1 cellular context compared by ENCODE assay signal in the genomic region with DNA sequence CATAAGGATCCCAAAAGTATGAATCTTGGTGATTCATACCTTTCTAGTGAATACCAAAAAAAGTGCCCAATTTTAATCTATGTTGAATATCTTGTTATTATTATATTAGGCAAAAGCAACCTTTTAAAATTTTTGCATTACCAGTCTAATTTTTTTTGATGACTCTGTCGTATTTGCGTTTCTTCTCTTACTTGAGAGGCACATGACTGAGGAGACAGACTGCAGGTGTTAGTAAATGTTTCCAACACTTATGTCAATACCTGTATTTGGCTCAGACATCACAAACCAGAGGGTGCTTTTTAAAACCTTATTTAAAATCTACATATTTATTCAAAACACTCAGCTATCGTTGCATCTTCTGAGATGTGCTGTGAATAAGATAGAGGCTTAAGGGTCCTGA.
TF ChIP-seq lines count a peak whose summit lies in the region.

No MANE protein-coding gene starts in this region.

TF ChIP-seq in IMR-90, 13 proteins besides CTCF, POLR2A, EP300 and RAD21:
- TF ChIP-seq, protein P1, sequence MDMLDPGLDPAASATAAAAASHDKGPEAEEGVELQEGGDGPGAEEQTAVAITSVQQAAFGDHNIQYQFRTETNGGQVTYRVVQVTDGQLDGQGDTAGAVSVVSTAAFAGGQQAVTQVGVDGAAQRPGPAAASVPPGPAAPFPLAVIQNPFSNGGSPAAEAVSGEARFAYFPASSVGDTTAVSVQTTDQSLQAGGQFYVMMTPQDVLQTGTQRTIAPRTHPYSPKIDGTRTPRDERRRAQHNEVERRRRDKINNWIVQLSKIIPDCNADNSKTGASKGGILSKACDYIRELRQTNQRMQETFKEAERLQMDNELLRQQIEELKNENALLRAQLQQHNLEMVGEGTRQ (IDR thresholded peaks at IDR 0.05; ENCODE audit: low read depth, low read length) = no peak
- TF ChIP-seq MXI1 (IDR thresholded peaks at IDR 0.05; ENCODE audit: borderline replicate concordance, low read depth, low read length) (no peak), MAFK (IDR thresholded peaks at IDR 0.05; ENCODE audit: low read depth, low read length) (0 out of 2 replicates have a peak, but pooled peaks have one; percentile 16), RCOR1 (IDR thresholded peaks at IDR 0.05; ENCODE audit: insufficient replicate concordance, low read length) (no peak)
- TF ChIP-seq, protein P2, sequence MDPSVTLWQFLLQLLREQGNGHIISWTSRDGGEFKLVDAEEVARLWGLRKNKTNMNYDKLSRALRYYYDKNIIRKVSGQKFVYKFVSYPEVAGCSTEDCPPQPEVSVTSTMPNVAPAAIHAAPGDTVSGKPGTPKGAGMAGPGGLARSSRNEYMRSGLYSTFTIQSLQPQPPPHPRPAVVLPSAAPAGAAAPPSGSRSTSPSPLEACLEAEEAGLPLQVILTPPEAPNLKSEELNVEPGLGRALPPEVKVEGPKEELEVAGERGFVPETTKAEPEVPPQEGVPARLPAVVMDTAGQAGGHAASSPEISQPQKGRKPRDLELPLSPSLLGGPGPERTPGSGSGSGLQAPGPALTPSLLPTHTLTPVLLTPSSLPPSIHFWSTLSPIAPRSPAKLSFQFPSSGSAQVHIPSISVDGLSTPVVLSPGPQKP (IDR thresholded peaks at IDR 0.05; ENCODE audit: borderline replicate concordance, low read depth, low read length) = no peak
TF ChIP-seq in IMR-90: peak in this region for 1.
